ENCODE assay signal across 14 cellular contexts in the genomic region with DNA sequence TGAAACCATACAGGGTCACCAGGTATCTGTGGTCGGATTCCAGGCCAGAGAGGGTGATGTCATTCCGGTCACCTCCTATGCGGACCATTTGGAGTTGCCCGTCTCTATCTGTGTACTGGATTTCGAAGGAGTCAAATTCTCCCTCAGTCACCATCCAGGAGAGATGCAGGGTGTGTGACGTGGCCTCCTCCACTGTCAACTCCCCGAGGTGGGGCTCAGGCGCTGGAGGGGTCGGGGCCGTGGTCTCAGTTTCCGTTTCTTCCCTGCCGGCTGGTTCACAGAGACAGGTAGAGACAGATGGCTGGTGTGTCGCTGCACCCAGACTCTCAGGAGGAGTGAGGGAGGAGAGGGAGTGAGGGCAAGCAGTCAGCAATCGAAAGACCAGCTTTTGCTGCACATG. TPM values are rescaled to one million over a fixed set of nuclear protein-coding genes. Genes with fewer than 3 reads are reported as not detected.
DNase-seq lines count a peak whose midpoint lies in the region; ATAC-seq and TF ChIP-seq lines count a peak whose summit lies in the region.
"Had no signal": no experiment of that assay in that cellular context is flagged by ENCODE, and none has a peak within 500 bp of the region (broad histone marks: within the 10 kb centered on the region; RNA-seq: fewer than 3 reads in every experiment).

No MANE protein-coding gene starts in this region.

- H3K4me1 ChIP-seq in neural progenitor cell: peaks cover 23% of the 10 kb centered on the region

- no peaks in the 10 kb centered on the region for H3K27me3 Mint-ChIP-seq in WTC11 (ENCODE audit: low read depth)
- peaks cover 8% of the 10 kb centered on the region for H3K27me3 Mint-ChIP-seq in neural progenitor cell (ENCODE audit: insufficient read depth, low read depth)

- CTCF ChIA-PET in WTC11 (lab: Charles Lee): no interaction called here

- H3K27me3 ChIP-seq in neural progenitor cell: no peaks in the 10 kb centered on the region
- H3K27me3 ChIP-seq: BLaER1 treated with 17β-estradiol and CSF1 and Interleukin-3, amounts not matched to agents 10 nM and 100 nM had no signal

- H3K4me3 Mint-ChIP-seq in WTC11 (no peak overlapping the region), neural progenitor cell (peak overlapping the region; percentile 24)
- H3K4me3 Mint-ChIP-seq: B cell; CD8-positive, alpha-beta T cell; H9 had no signal

- H3K9me3 Mint-ChIP-seq in WTC11 (no peaks in the 10 kb centered on the region), neural progenitor cell (no peaks in the 10 kb centered on the region)
- H3K9me3 Mint-ChIP-seq: CD8-positive, alpha-beta T cell; H9 had no signal

- no peak overlapping the region for H3K4me2 ChIP-seq in neural progenitor cell
- H3K4me2 ChIP-seq: BLaER1 treated with 17β-estradiol and CSF1 and Interleukin-3, amounts not matched to agents 10 nM and 100 nM had no signal

- H3K4me1 Mint-ChIP-seq in WTC11 (peaks cover 13% of the 10 kb centered on the region), neural progenitor cell (peaks cover 29% of the 10 kb centered on the region)
- H3K4me1 Mint-ChIP-seq: B cell had no signal

- no peaks in the 10 kb centered on the region for H4K20me1 ChIP-seq in neural progenitor cell (ENCODE audit: low read depth)
- H4K20me1 ChIP-seq: BLaER1 treated with 17β-estradiol and CSF1 and Interleukin-3, amounts not matched to agents 10 nM and 100 nM had no signal

- H3K27ac ChIP-seq in neural progenitor cell: no peak overlapping the region
- H3K27ac ChIP-seq: BLaER1 treated with 17β-estradiol and CSF1 and Interleukin-3, amounts not matched to agents 10 nM and 100 nM had no signal

- TF ChIP-seq CTCF in WTC11 (IDR thresholded peaks at IDR 0.05) (no peak), neural progenitor cell (IDR thresholded peaks at IDR 0.05) (no peak)

- H3K27ac Mint-ChIP-seq in WTC11 (peak overlapping the region; percentile 31; the same call in 1 of the 2 replicates), neural progenitor cell (no peak overlapping the region)
- H3K27ac Mint-ChIP-seq: B cell; CD8-positive, alpha-beta T cell had no signal

- ATAC-seq in WTC11: no peak
- ATAC-seq in HG03565 (IDR thresholded peaks at IDR 0.05; ENCODE audit: unreplicated experiment): no peak
- ATAC-seq: CD8-positive, alpha-beta T cell had no signal

- H3K4me3 ChIP-seq in neural progenitor cell: no peak overlapping the region
- H3K4me3 ChIP-seq: BLaER1 treated with 17β-estradiol and CSF1 and Interleukin-3, amounts not matched to agents 10 nM and 100 nM had no signal

- H3F3A ChIP-seq in neural progenitor cell (ENCODE audit: low read depth): peaks cover 8% of the 10 kb centered on the region

- no peaks in the 10 kb centered on the region for H3K9me3 ChIP-seq in neural progenitor cell (ENCODE audit: low read depth)
- H3K9me3 ChIP-seq: BLaER1 treated with 17β-estradiol and CSF1 and Interleukin-3, amounts not matched to agents 10 nM and 100 nM had no signal

- H3K36me3 Mint-ChIP-seq in WTC11 (no peaks in the 10 kb centered on the region), neural progenitor cell (no peaks in the 10 kb centered on the region)
- H3K36me3 Mint-ChIP-seq: CD8-positive, alpha-beta T cell had no signal

- H2AFZ ChIP-seq in neural progenitor cell (replicated peaks): no peak overlapping the region

- POLR2A ChIA-PET in WTC11 (lab: Charles Lee): no interaction called here

- no peaks in the 10 kb centered on the region for H3K36me3 ChIP-seq in neural progenitor cell
- H3K36me3 ChIP-seq: BLaER1 treated with 17β-estradiol and CSF1 and Interleukin-3, amounts not matched to agents 10 nM and 100 nM had no signal

- H3K79me2 ChIP-seq in neural progenitor cell (ENCODE audit: low read depth): no peaks in the 10 kb centered on the region

- DNase-seq in NCI-H2171 (lab: John Stamatoyannopoulos, UW) (peak; percentile 9), WTC11 (ENCODE audit: low spot score) (no peak), neural progenitor cell (ENCODE audit: low spot score) (no peak), midbrain (lab: John Stamatoyannopoulos, UW) (no peak)
- DNase-seq: Calu3; CD8-positive, alpha-beta T cell; DMS 273 treated with DMSO at 0.1 percent for 48 hours; DMS53; DND-41; EL; H9 had no signal

- H3K9ac ChIP-seq in neural progenitor cell: no peak overlapping the region
- H3K9ac ChIP-seq: BLaER1 treated with 17β-estradiol and CSF1 and Interleukin-3, amounts not matched to agents 10 nM and 100 nM had no signal

TF ChIP-seq in WTC11, 78 proteins besides CTCF, POLR2A, EP300 and RAD21:
- TF ChIP-seq, protein P1, sequence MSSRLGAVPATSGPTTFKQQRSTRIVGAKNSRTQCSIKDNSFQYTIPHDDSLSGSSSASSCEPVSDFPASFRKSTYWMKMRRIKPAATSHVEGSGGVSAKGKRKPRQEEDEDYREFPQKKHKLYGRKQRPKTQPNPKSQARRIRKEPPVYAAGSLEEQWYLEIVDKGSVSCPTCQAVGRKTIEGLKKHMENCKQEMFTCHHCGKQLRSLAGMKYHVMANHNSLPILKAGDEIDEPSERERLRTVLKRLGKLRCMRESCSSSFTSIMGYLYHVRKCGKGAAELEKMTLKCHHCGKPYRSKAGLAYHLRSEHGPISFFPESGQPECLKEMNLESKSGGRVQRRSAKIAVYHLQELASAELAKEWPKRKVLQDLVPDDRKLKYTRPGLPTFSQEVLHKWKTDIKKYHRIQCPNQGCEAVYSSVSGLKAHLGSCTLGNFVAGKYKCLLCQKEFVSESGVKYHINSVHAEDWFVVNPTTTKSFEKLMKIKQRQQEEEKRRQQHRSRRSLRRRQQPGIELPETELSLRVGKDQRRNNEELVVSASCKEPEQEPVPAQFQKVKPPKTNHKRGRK (CRISPR knock-in tag; IDR thresholded peaks at IDR 0.05; ENCODE audit: borderline replicate concordance): no peak
- TF ChIP-seq IRF2 (CRISPR knock-in tag; IDR thresholded peaks at IDR 0.05; ENCODE audit: borderline replicate concordance, low read depth) (no peak), ZNF232 (CRISPR knock-in tag; IDR thresholded peaks at IDR 0.05) (no peak), NFYB (CRISPR knock-in tag; conservative IDR thresholded peaks at IDR 0.05; ENCODE audit: low read depth) (no peak), KAT7 (CRISPR knock-in tag; IDR thresholded peaks at IDR 0.05; ENCODE audit: borderline replicate concordance) (no peak), TP53 (CRISPR knock-in tag; IDR thresholded peaks at IDR 0.05) (no peak), RORB (CRISPR knock-in tag; IDR thresholded peaks at IDR 0.05) (no peak), PRRX2 (CRISPR knock-in tag; IDR thresholded peaks at IDR 0.05) (no peak)
- TF ChIP-seq, protein P2, sequence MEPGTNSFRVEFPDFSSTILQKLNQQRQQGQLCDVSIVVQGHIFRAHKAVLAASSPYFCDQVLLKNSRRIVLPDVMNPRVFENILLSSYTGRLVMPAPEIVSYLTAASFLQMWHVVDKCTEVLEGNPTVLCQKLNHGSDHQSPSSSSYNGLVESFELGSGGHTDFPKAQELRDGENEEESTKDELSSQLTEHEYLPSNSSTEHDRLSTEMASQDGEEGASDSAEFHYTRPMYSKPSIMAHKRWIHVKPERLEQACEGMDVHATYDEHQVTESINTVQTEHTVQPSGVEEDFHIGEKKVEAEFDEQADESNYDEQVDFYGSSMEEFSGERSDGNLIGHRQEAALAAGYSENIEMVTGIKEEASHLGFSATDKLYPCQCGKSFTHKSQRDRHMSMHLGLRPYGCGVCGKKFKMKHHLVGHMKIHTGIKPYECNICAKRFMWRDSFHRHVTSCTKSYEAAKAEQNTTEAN (CRISPR knock-in tag; IDR thresholded peaks at IDR 0.05): no peak
- TF ChIP-seq, protein P3, sequence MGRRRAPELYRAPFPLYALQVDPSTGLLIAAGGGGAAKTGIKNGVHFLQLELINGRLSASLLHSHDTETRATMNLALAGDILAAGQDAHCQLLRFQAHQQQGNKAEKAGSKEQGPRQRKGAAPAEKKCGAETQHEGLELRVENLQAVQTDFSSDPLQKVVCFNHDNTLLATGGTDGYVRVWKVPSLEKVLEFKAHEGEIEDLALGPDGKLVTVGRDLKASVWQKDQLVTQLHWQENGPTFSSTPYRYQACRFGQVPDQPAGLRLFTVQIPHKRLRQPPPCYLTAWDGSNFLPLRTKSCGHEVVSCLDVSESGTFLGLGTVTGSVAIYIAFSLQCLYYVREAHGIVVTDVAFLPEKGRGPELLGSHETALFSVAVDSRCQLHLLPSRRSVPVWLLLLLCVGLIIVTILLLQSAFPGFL (CRISPR knock-in tag; IDR thresholded peaks at IDR 0.05; ENCODE audit: borderline replicate concordance): no peak

RNA-seq across cellular contexts. Expression of a gene that starts 30.7 kb away (rescaled TPM):
- total RNA-seq in WTC11 (2021): 1.2 to 1.5 TPM (median 1.4 TPM) in 3 replicates
- 0.09 TPM in 1 of 2 replicates, not detected in the other for total RNA-seq in neural progenitor cell (ENCODE audit: low replicate concordance)
- total RNA-seq: B cell, H9 had no signal

RNA-seq across cellular contexts. Expression of a gene that starts 40.3 kb away (rescaled TPM):
- total RNA-seq in WTC11 (2021): 6.4 to 10.9 TPM (median 9.0 TPM) in 3 replicates
- 0.71 and 3.2 TPM in 2 replicates for total RNA-seq in neural progenitor cell (ENCODE audit: low replicate concordance)

RNA-seq across cellular contexts. Expression of a gene that starts 54.3 kb away (rescaled TPM):
- total RNA-seq in WTC11 (2021): 3.7 to 5.1 TPM (median 5.0 TPM) in 3 replicates
- 0.30 and 1.5 TPM in 2 replicates for total RNA-seq in neural progenitor cell (ENCODE audit: low replicate concordance)

RNA-seq across cellular contexts. Expression of a gene that starts 59.2 kb away (rescaled TPM):
- total RNA-seq in WTC11 (2021): 46.1 to 49.1 TPM (median 47.5 TPM) in 3 replicates
- total RNA-seq in neural progenitor cell (ENCODE audit: low replicate concordance): 19.4 and 41.8 TPM in 2 replicates
